In the genomic region with DNA sequence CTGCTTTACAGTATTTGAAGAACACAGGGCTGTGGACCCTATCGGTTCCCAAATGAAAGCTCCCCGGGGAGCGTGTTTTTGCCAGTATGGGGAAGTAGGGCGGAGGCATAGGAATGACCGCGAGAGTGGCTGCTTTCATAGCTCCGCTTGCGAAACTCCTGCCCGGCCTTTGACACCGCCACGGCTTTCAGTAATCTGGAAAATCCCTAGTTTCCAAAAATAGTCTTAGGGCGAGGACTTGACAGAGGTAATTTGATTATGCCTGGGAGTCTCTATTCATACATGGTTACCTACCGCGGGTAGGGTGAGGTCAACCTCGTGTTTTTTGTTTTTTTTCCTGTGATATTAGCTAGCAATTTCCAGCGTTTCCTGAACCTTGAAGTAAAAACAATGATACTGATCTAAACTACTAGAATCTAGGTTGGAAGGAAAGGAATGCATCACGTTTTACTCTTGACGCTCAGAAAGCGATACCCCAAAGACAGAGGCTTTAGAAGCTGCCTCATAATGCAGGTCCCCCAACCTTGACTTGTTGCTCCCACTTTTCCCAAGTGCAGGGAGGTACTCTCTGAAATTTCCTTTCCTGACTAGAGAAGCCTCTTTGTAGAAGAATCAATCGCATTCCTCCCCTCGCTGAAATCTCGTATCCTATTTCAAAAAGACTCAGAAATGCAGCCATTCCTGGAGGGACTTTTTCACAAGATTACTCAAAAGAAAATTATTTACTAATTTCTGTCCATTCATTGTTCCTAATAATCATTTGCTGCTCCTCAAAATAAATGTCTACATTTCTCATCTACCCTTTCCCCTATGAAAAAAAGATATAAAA, we compare ENCODE assay signal across 8 cellular contexts. TPM values are rescaled to one million over a fixed set of nuclear protein-coding genes. Genes with fewer than 3 reads are reported as not detected.
DNase-seq lines count a peak whose midpoint lies in the region; ATAC-seq, FAIRE-seq and TF ChIP-seq lines count a peak whose summit lies in the region.

No MANE protein-coding gene starts in this region.

- H3K27me3 ChIP-seq in IMR-90 (ENCODE audit: control insufficient read depth, insufficient read depth, low read length): no peaks in the 10 kb centered on the region
- H3K27me3 ChIP-seq in ascending aorta: no peaks in the 10 kb centered on the region
- no peaks in the 10 kb centered on the region for H3K27me3 ChIP-seq in hepatocyte

- WGBS in IMR-90 (ENCODE audit: extremely low coverage in 2 of 2, insufficient read length in 1 of 2), 2 experiments: 50% methylated on average over 1 of the region's 22 CpGs; no CpG with 5 or more reads in 1 of the 2 experiments
- WGBS in hepatocyte (ENCODE audit: low lambda C conversion rate, missing lambda C conversion rate): 14% methylated on average over 22 of the region's 22 CpGs

- H3K9me1 ChIP-seq in IMR-90 (ENCODE audit: insufficient read depth, low read length): no peaks in the 10 kb centered on the region

- H3K9me2 ChIP-seq in hepatocyte (replicated peaks; ENCODE audit: insufficient read depth): no peaks in the 10 kb centered on the region

- FAIRE-seq in G401.6 (lab: Jason Lieb, UNC): peak; percentile 91

- peaks cover 3 to 15% of the 10 kb centered on the region in 2 experiments; a peak in 3 of 4 replicates for H3K79me1 ChIP-seq in IMR-90 (ENCODE audit: low read depth in 1 of 2, low read length in 2 of 2)

- H2AFZ ChIP-seq in IMR-90 (replicated peaks; ENCODE audit: low read length, poor library complexity) (peak overlapping the region; percentile 93), hepatocyte (peak overlapping the region; percentile 31)

- no peak for TF ChIP-seq RAD21 in IMR-90 (IDR thresholded peaks at IDR 0.05; ENCODE audit: low read length)

- no peak for TF ChIP-seq POLR2A in IMR-90 (IDR thresholded peaks at IDR 0.05; ENCODE audit: low read depth, low read length)

- peak overlapping the region; percentile 98 for H3K56ac ChIP-seq in IMR-90 (ENCODE audit: extremely low read depth, insufficient read depth, low read length)

- H3K79me2 ChIP-seq in hepatocyte: peaks cover 50% of the 10 kb centered on the region

- peak overlapping the region; percentile 94 for H3K4me3 ChIP-seq in IMR-90 (ENCODE audit: insufficient read depth, low read depth, low read length)
- H3K4me3 ChIP-seq in ascending aorta: peak overlapping the region; percentile 86 to 100
- H3K4me3 ChIP-seq in hepatocyte: peak overlapping the region; percentile 40

- H2AK5ac ChIP-seq in IMR-90 (ENCODE audit: low read depth, low read length): peak overlapping the region; percentile 98

- H2BK20ac ChIP-seq in IMR-90 (ENCODE audit: low read depth, low read length): peak overlapping the region; percentile 66

- H4K8ac ChIP-seq in IMR-90 (ENCODE audit: low read depth in 2 of 2, low read length in 2 of 2): peak overlapping the region; percentile 92 to 100

- H3K23ac ChIP-seq in IMR-90 (ENCODE audit: low read depth, low read length): peak overlapping the region; percentile 100

- H4K20me1 ChIP-seq in IMR-90 (ENCODE audit: insufficient read depth, low read length): peaks cover 35% of the 10 kb centered on the region
- H4K20me1 ChIP-seq in hepatocyte (ENCODE audit: insufficient read depth, poor library complexity, severe bottlenecking): peaks cover 34% of the 10 kb centered on the region

- dilution Hi-C loops in IMR-90 (cut with HindIII; ENCODE audit: low sequenced_read_pairs, unreplicated experiment): no loop called here

- DNase-seq in IMR-90: peak; percentile 94
- peak; percentile 3 for DNase-seq in SHP77 treated with DMSO at 0.1 percent for 48 hours (lab: John Stamatoyannopoulos, UW)
- peak; percentile 51 to 96 for DNase-seq in ascending aorta (ENCODE audit: low spot score in 2 of 2)
- peak; percentile 95 for DNase-seq in hepatocyte (ENCODE audit: low spot score)
- peak; percentile 93 for DNase-seq in sciatic nerve (ENCODE audit: low spot score)
- no peak for DNase-seq in OCI-M2 (lab: John Stamatoyannopoulos, UW; ENCODE audit: unreplicated experiment)

- H3K4me1 ChIP-seq in IMR-90 (ENCODE audit: control insufficient read depth, insufficient read depth, low read length): peaks cover 4% of the 10 kb centered on the region
- H3K4me1 ChIP-seq in ascending aorta: peaks cover 6 to 30% of the 10 kb centered on the region in 2 donors
- peaks cover 24% of the 10 kb centered on the region for H3K4me1 ChIP-seq in hepatocyte (ENCODE audit: insufficient read depth)

- H2BK15ac ChIP-seq in IMR-90 (ENCODE audit: low read depth, low read length): peak overlapping the region; percentile 91; the same call in 2 of the 3 replicates

- H3K9me3 ChIP-seq in IMR-90 (ENCODE audit: control insufficient read depth, insufficient read depth, low read length) (no peaks in the 10 kb centered on the region), ascending aorta (no peaks in the 10 kb centered on the region), hepatocyte (ENCODE audit: low read depth) (no peaks in the 10 kb centered on the region)

- H3K36me3 ChIP-seq in IMR-90 (ENCODE audit: control insufficient read depth, insufficient read depth, low read length) (peaks cover 9% of the 10 kb centered on the region), ascending aorta (peaks cover 22 to 29% of the 10 kb centered on the region in 2 donors), hepatocyte (replicated peaks; ENCODE audit: insufficient read depth, low read depth) (no peaks in the 10 kb centered on the region)

- H4K91ac ChIP-seq in IMR-90 (ENCODE audit: insufficient read depth, low read depth, low read length): peak overlapping the region; percentile 97

- H2BK5ac ChIP-seq in IMR-90 (ENCODE audit: low read depth, low read length, poor library complexity, severe bottlenecking): peak overlapping the region; percentile 98

- POLR2A ChIA-PET in IMR-90 (lab: Charles Lee; ENCODE audit: unreplicated experiment): interaction anchor here (0.6 to 3.2 kb wide), 4 partner anchors 14 to 458 kb away, joined by 3 to 46 read pairs (median 4); no protein-coding TSS in a partner anchor

- H3K4me2 ChIP-seq in IMR-90 (ENCODE audit: low read depth, low read length): peak overlapping the region; percentile 94
- H3K4me2 ChIP-seq in hepatocyte: peak overlapping the region; percentile 82

- peak overlapping the region; percentile 96 for H3K18ac ChIP-seq in IMR-90 (ENCODE audit: low read depth, low read length)

- H3K14ac ChIP-seq in IMR-90 (replicated peaks; ENCODE audit: low read depth, low read length): peak overlapping the region; percentile 99

- H3K9ac ChIP-seq in IMR-90 (ENCODE audit: low read depth, low read length): peak overlapping the region; percentile 98

- H3K27ac ChIP-seq in IMR-90 (ENCODE audit: insufficient read depth, low read length): peak overlapping the region; percentile 98
- peak overlapping the region; percentile 99 to 100 for H3K27ac ChIP-seq in ascending aorta
- H3K27ac ChIP-seq in hepatocyte: peak overlapping the region; percentile 100

- H4K5ac ChIP-seq in IMR-90 (ENCODE audit: low read depth, low read length): peak overlapping the region; percentile 99

- no TSS peak for BruUV-seq in IMR-90 (replicated peaks; lab: Mats Ljungman, UMichigan)

- peak overlapping the region; percentile 100 for H2AK9ac ChIP-seq in IMR-90 (replicated peaks; ENCODE audit: low read depth, low read length, poor library complexity)

- TF ChIP-seq CTCF in IMR-90 (conservative IDR thresholded peaks at IDR 0.05; ENCODE audit: low read depth, low read length) (no peak), ascending aorta (IDR thresholded peaks at IDR 0.05) (no peak), hepatocyte (IDR thresholded peaks at IDR 0.05; ENCODE audit: poor library complexity) (no peak)

- intact Hi-C loops in IMR-90 (cut with micrococcal nuclease): loop anchor here (1.0 kb wide), 1 partner anchor 14 kb away; no protein-coding TSS in a partner anchor
- intact Hi-C loops in ascending aorta (cut with DNase I): loop anchor here (1.0 to 10.0 kb wide), 5 partner anchors 14 to 1484 kb away; a partner anchor contains a TSS
- intact Hi-C loops in sciatic nerve (cut with DNase I): no loop called here

- in situ Hi-C loops in IMR-90 (cut with MboI; ENCODE audit: low sequenced_read_pairs): loop anchor here (25.0 kb wide), 1 partner anchor 1551 kb away; no protein-coding TSS in a partner anchor

- peak overlapping the region; percentile 92 for H2BK120ac ChIP-seq in IMR-90 (ENCODE audit: low read depth, low read length)

- H3K4ac ChIP-seq in IMR-90 (ENCODE audit: low read depth, low read length): peak overlapping the region; percentile 100

- ATAC-seq in GM21723 (IDR thresholded peaks at IDR 0.05; ENCODE audit: unreplicated experiment): peak; percentile 45
- ATAC-seq in IMR-90 (ENCODE audit: low read depth): peak; percentile 60
- peak; percentile 92 for ATAC-seq in sciatic nerve

- CTCF ChIA-PET in IMR-90 (lab: Yijun Ruan, JAX): interaction anchor here (1.2 to 1.4 kb wide), 2 partner anchors 23 to 41 kb away, joined by 5 read pairs; no protein-coding TSS in a partner anchor

TF ChIP-seq in IMR-90, 13 proteins besides CTCF, POLR2A, EP300 and RAD21:
- peak; percentile 99 for TF ChIP-seq CEBPB (IDR thresholded peaks at IDR 0.05; ENCODE audit: low read depth, low read length)
- no peak for TF ChIP-seq RFX5 (IDR thresholded peaks at IDR 0.05; ENCODE audit: low read depth, low read length)
- TF ChIP-seq BHLHE40 (IDR thresholded peaks at IDR 0.05; ENCODE audit: low read depth, low read length): peak; percentile 22; the same call in 1 of the 2 replicates

RNA-seq across cellular contexts. Expression of a gene that starts 0.9 kb away (rescaled TPM):
- total RNA-seq in IMR-90 (2012; rRNA removed) (60.9 and 156 TPM in 2 replicates), ascending aorta (241 TPM), hepatocyte (300 and 338 TPM in 2 replicates), sciatic nerve (222 TPM)
- polyA plus RNA-seq in IMR-90 (2012; rRNA removed) (70.4 and 83.3 TPM in 2 replicates), hepatocyte (125 and 172 TPM in 2 replicates)
- 20.1 and 20.2 TPM in 2 replicates for polyA plus RNA-seq in IMR-90 (2012; cell fraction: cytosol; rRNA removed)
- 533 and 1,043 TPM in 2 replicates for polyA plus RNA-seq in IMR-90 (2012; cell fraction: nucleus; rRNA removed; ENCODE audit: low replicate concordance)

Comparison
In these comparisons a context has a peak if more than half of its experiments do, and no peak if none do; other contexts are left out.
1. H3K4me3 ChIP-seq: peak in every context shown above with its lines; median percentile 94 in IMR-90; 93 in ascending aorta; 40 in hepatocyte.